28 cellular contexts compared by ENCODE assay signal in the genomic region with DNA sequence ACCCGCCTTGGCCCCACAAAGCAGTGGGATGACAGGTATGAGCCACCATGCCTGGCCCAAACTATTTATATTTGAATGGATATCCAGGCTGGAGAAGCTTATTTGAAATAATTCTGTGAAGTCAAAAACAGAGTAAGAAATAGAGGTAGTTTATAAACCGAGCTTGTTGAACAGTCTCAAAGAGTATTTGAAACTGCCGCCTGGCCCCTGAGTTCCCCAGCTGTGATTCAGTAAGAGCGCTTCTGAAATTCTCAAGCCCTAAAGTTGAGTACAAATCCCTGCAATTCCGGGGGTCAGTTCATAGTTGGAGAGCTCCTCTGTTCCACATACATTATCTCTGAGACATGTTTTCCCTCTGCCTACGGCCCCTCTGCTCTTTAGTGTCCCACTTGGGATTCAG.
"Had no signal": no experiment of that assay in that cellular context is flagged by ENCODE, and none has a peak within 500 bp of the region (broad histone marks: within the 10 kb centered on the region; RNA-seq: fewer than 3 reads in every experiment).

No MANE protein-coding gene starts in this region.

- H3K27ac Mint-ChIP-seq: stimulated activated effector memory CD8-positive, alpha-beta T cell treated with anti-CD3 and anti-CD28 coated beads, Interleukin-12 subunit alpha, Interleukin-12 subunit beta, amount 100 ng/mL, for 72 hours; stimulated activated memory B cell treated with anti-CD40 and anti-IgM and Interleukin-4, amounts not matched to agents 10 μg/mL and 1 μg/mL and 100 μg/mL, for 72 hours; stimulated activated naive B cell treated with anti-CD40 and anti-IgM and Interleukin-4, amounts not matched to agents 10 μg/mL and 1 μg/mL and 100 μg/mL, for 72 hours; stimulated activated naive CD8-positive, alpha-beta T cell treated with anti-CD3 and anti-CD28 coated beads, Interleukin-15, Interleukin-2, amounts not matched to agents 100 ng/mL and 50 ng/mL, for 24 hours; type B pancreatic cell had no signal

- DNase-seq: stimulated activated CD4-positive, alpha-beta T cell treated with anti-CD3 and anti-CD28 coated beads, Interleukin-2, amount 100 ng/mL, for 48 hours; stimulated activated CD4-positive, alpha-beta T cell treated with anti-CD3 and anti-CD28 coated beads, Interleukin-4, amount 100 ng/mL, for 1 hour; stimulated activated CD4-positive, alpha-beta T cell treated with anti-CD3 and anti-CD28 coated beads, Interleukin-4, amount 100 ng/mL, for 24 hours; stimulated activated CD4-positive, alpha-beta T cell treated with anti-CD3 and anti-CD28 coated beads, Interleukin-4, amount 100 ng/mL, for 4 hours; stimulated activated CD8-positive, alpha-beta memory T cell treated with anti-CD3 and anti-CD28 coated beads, Interleukin-4, amount 100 ng/mL, for 48 hours; stimulated activated naive B cell treated with anti-CD40 and anti-IgM and Interleukin-4, amounts not matched to agents 10 μg/mL and 1 μg/mL and 100 μg/mL, for 72 hours; stimulated activated naive CD4-positive, alpha-beta T cell; stimulated activated naive CD4-positive, alpha-beta T cell treated with Interleukin-2 at 50 U/mL for 16 hours; stimulated activated naive CD8-positive, alpha-beta T cell treated with anti-CD3 and anti-CD28 coated beads, Interleukin-15, amount 100 ng/mL, for 72 hours; stimulated activated naive CD8-positive, alpha-beta T cell treated with anti-CD3 and anti-CD28 coated beads, Interleukin-15, Interleukin-2, amounts not matched to agents 100 U/mL and 50 U/mL, for 24 hours; stomach; substantia nigra; testis; thyroid gland; tibial artery; transverse colon; trophoblast cell; upper lobe of left lung; upper lobe of right lung; uterus had no signal

- H3K36me3 ChIP-seq: stomach, suprapubic skin, thoracic aorta, thyroid gland, tibial artery, tibial nerve, transverse colon, upper lobe of left lung, upper lobe of right lung, uterus, vagina had no signal

- H3K36me3 Mint-ChIP-seq: stimulated activated effector memory CD8-positive, alpha-beta T cell treated with anti-CD3 and anti-CD28 coated beads, Interleukin-12 subunit alpha, Interleukin-12 subunit beta, amount 100 ng/mL, for 72 hours; stimulated activated memory B cell treated with anti-CD40 and anti-IgM and Interleukin-4, amounts not matched to agents 10 μg/mL and 1 μg/mL and 100 μg/mL, for 72 hours; type B pancreatic cell had no signal

- H3K9me3 Mint-ChIP-seq: type B pancreatic cell had no signal

- H3K4me1 ChIP-seq: stomach, suprapubic skin, testis, thyroid gland, tibial artery, tibial nerve, transverse colon, upper lobe of left lung, upper lobe of right lung, vagina had no signal

- H3K27me3 ChIP-seq: stomach, suprapubic skin, testis, thyroid gland, tibial artery, tibial nerve, transverse colon, upper lobe of left lung, upper lobe of right lung, uterus, vagina had no signal

- H3K4me3 Mint-ChIP-seq: stimulated activated effector memory CD8-positive, alpha-beta T cell treated with anti-CD3 and anti-CD28 coated beads, Interleukin-12 subunit alpha, Interleukin-12 subunit beta, amount 100 ng/mL, for 72 hours; stimulated activated memory B cell treated with anti-CD40 and anti-IgM and Interleukin-4, amounts not matched to agents 10 μg/mL and 1 μg/mL and 100 μg/mL, for 72 hours; stimulated activated naive B cell treated with anti-CD40 and anti-IgM and Interleukin-4, amounts not matched to agents 10 μg/mL and 1 μg/mL and 100 μg/mL, for 72 hours; stimulated activated naive CD8-positive, alpha-beta T cell treated with anti-CD3 and anti-CD28 coated beads, Interleukin-15, amount 100 ng/mL, for 72 hours; stimulated activated naive CD8-positive, alpha-beta T cell treated with anti-CD3 and anti-CD28 coated beads, Interleukin-15, Interleukin-2, amounts not matched to agents 100 ng/mL and 50 ng/mL, for 24 hours; type B pancreatic cell had no signal

- H3K27ac ChIP-seq: stomach, suprapubic skin, testis, thoracic aorta, thyroid gland, tibial artery, tibial nerve, transverse colon, upper lobe of left lung, upper lobe of right lung, vagina had no signal

- ATAC-seq: stimulated activated effector memory CD8-positive, alpha-beta T cell treated with anti-CD3 and anti-CD28 coated beads, Interleukin-12 subunit alpha, Interleukin-12 subunit beta, amount 100 ng/mL, for 72 hours; stimulated activated memory B cell treated with anti-CD40 and anti-IgM and Interleukin-4, amounts not matched to agents 10 μg/mL and 1 μg/mL and 100 μg/mL, for 72 hours; stimulated activated naive B cell treated with anti-CD40 and anti-IgM and Interleukin-4, amounts not matched to agents 10 μg/mL and 1 μg/mL and 100 μg/mL, for 72 hours; stimulated activated naive CD8-positive, alpha-beta T cell treated with anti-CD3 and anti-CD28 coated beads, Interleukin-15, amount 100 ng/mL, for 72 hours; stimulated activated naive CD8-positive, alpha-beta T cell treated with anti-CD3 and anti-CD28 coated beads, Interleukin-15, Interleukin-2, amounts not matched to agents 100 U/mL and 50 U/mL, for 24 hours; upper lobe of right lung had no signal

- H3K4me3 ChIP-seq: stomach, suprapubic skin, testis, thoracic aorta, thyroid gland, tibial artery, tibial nerve, transverse colon, upper lobe of left lung, upper lobe of right lung, uterus, vagina had no signal

- H3K4me1 Mint-ChIP-seq: stimulated activated effector memory CD8-positive, alpha-beta T cell treated with anti-CD3 and anti-CD28 coated beads, Interleukin-12 subunit alpha, Interleukin-12 subunit beta, amount 100 ng/mL, for 72 hours; stimulated activated memory B cell treated with anti-CD40 and anti-IgM and Interleukin-4, amounts not matched to agents 10 μg/mL and 1 μg/mL and 100 μg/mL, for 72 hours; stimulated activated naive B cell treated with anti-CD40 and anti-IgM and Interleukin-4, amounts not matched to agents 10 μg/mL and 1 μg/mL and 100 μg/mL, for 72 hours; stimulated activated naive CD8-positive, alpha-beta T cell treated with anti-CD3 and anti-CD28 coated beads, Interleukin-15, amount 100 ng/mL, for 72 hours had no signal

- H3K9me3 ChIP-seq: testis, thyroid gland, transverse colon, upper lobe of right lung, uterus, vagina had no signal

- H3K27me3 Mint-ChIP-seq: stimulated activated memory B cell treated with anti-CD40 and anti-IgM and Interleukin-4, amounts not matched to agents 10 μg/mL and 1 μg/mL and 100 μg/mL, for 72 hours; type B pancreatic cell had no signal
